14 cellular contexts compared by ENCODE assay signal in genomic region chr12:96225003-96225855, GRCh38. TPM values are rescaled to one million over a fixed set of nuclear protein-coding genes. Genes with fewer than 3 reads are reported as not detected.
DNase-seq lines count a peak whose midpoint lies in the region; ATAC-seq and TF ChIP-seq lines count a peak whose summit lies in the region.
"Had no signal": no experiment of that assay in that cellular context is flagged by ENCODE, and none has a peak within 500 bp of the region (broad histone marks: within the 10 kb centered on the region; RNA-seq: fewer than 3 reads in every experiment).

No MANE protein-coding gene starts in this region.

- no peak overlapping the region for H3K9ac ChIP-seq in mammary epithelial cell (ENCODE audit: insufficient read depth, low read length)

- no peaks in the 10 kb centered on the region for H3K27me3 Mint-ChIP-seq in MCF 10A (ENCODE audit: insufficient read depth, unreplicated experiment)
- H3K27me3 Mint-ChIP-seq in activated T-helper 17 cell treated with anti-CD3 and anti-CD28 coated beads, Interleukin-2, amount 50 U/mL, for 72 hours: no peaks in the 10 kb centered on the region
- H3K27me3 Mint-ChIP-seq in activated CD8-positive, alpha-beta T cell treated with anti-CD3 and anti-CD28 coated beads, Interleukin-2, amount 10 ng/mL, durations not matched to agents 7 days and 5 days (ENCODE audit: low read depth): no peaks in the 10 kb centered on the region
- H3K27me3 Mint-ChIP-seq: naive B cell had no signal

- H3K9me3 Mint-ChIP-seq in MCF 10A (ENCODE audit: unreplicated experiment): no peaks in the 10 kb centered on the region
- H3K9me3 Mint-ChIP-seq in activated T-helper 17 cell treated with anti-CD3 and anti-CD28 coated beads, Interleukin-2, amount 50 U/mL, for 72 hours: no peaks in the 10 kb centered on the region
- H3K9me3 Mint-ChIP-seq in activated CD8-positive, alpha-beta T cell treated with anti-CD3 and anti-CD28 coated beads, Interleukin-2, amount 10 ng/mL, durations not matched to agents 7 days and 5 days (ENCODE audit: insufficient read depth): peaks cover 9% of the 10 kb centered on the region

- no peak for TF ChIP-seq CTCF in MCF 10A (IDR thresholded peaks at IDR 0.05; ENCODE audit: unreplicated experiment)
- TF ChIP-seq CTCF in mammary epithelial cell (conservative IDR thresholded peaks at IDR 0.05 in 1 of 2, IDR thresholded peaks at IDR 0.05 in 1 of 2; ENCODE audit: extremely low read depth in 1 of 2, insufficient read depth in 1 of 2, low read depth in 1 of 2, low read length in 2 of 2): no peak
- no peak for TF ChIP-seq CTCF in right atrium auricular region (IDR thresholded peaks at IDR 0.05)
- no peak for TF ChIP-seq CTCF in uterus (IDR thresholded peaks at IDR 0.05)

- no peak overlapping the region for H3K4me3 Mint-ChIP-seq in MCF 10A (ENCODE audit: unreplicated experiment)
- H3K4me3 Mint-ChIP-seq in activated T-helper 17 cell treated with anti-CD3 and anti-CD28 coated beads, Interleukin-2, amount 50 U/mL, for 72 hours: peak overlapping the region; percentile 31
- no peak overlapping the region for H3K4me3 Mint-ChIP-seq in activated CD8-positive, alpha-beta T cell treated with anti-CD3 and anti-CD28 coated beads, Interleukin-2, amount 10 ng/mL, durations not matched to agents 7 days and 5 days
- H3K4me3 Mint-ChIP-seq: naive B cell had no signal

- whole genome bisulfite sequencing in mammary epithelial cell (ENCODE audit: low coverage, missing lambda C conversion rate): 78% methylated on average over 8 of the region's 8 CpGs

- POLR2A ChIA-PET in MCF 10A (lab: Yijun Ruan, JAX): interaction anchor here (0.9 to 2.1 kb wide), 2 partner anchors 9 to 172 kb away, joined by 3 to 8 read pairs; no protein-coding TSS in a partner anchor
- POLR2A ChIA-PET in activated CD8-positive, alpha-beta T cell treated with anti-CD3 and anti-CD28 coated beads, Interleukin-2, amount 10 ng/mL, durations not matched to agents 7 days and 5 days (lab: Charles Lee): interaction anchor here (0.6 kb wide), 1 partner anchor 10 kb away, joined by 3 read pairs; no protein-coding TSS in a partner anchor

- dilution Hi-C loops in mammary epithelial cell (cut with HindIII; ENCODE audit: low sequenced_read_pairs): loop anchor here (25.0 kb wide), 1 partner anchor 287 kb away; no protein-coding TSS in a partner anchor

- TF ChIP-seq POLR2A in uterus (IDR thresholded peaks at IDR 0.05): no peak

- intact Hi-C loops in MCF 10A (cut with micrococcal nuclease): no loop called here
- intact Hi-C loops in mammary epithelial cell (cut with micrococcal nuclease): no loop called here
- intact Hi-C loops in uterus (cut with DNase I; ENCODE audit: low total_unique reads): no loop called here

- peaks cover 69% of the 10 kb centered on the region for H3K36me3 Mint-ChIP-seq in MCF 10A (ENCODE audit: insufficient read depth, unreplicated experiment)
- H3K36me3 Mint-ChIP-seq in activated T-helper 17 cell treated with anti-CD3 and anti-CD28 coated beads, Interleukin-2, amount 50 U/mL, for 72 hours (ENCODE audit: low read depth): peaks cover 97% of the 10 kb centered on the region
- H3K36me3 Mint-ChIP-seq in activated CD8-positive, alpha-beta T cell treated with anti-CD3 and anti-CD28 coated beads, Interleukin-2, amount 10 ng/mL, durations not matched to agents 7 days and 5 days (ENCODE audit: low read depth): peaks cover 31% of the 10 kb centered on the region

- H3K27ac ChIP-seq in mammary epithelial cell (ENCODE audit: insufficient read depth, low read depth, low read length): no peak overlapping the region
- H3K27ac ChIP-seq in right atrium auricular region: peak overlapping the region; percentile 2 to 53
- H3K27ac ChIP-seq in uterus: peak overlapping the region; percentile 71 to 83
- H3K27ac ChIP-seq: SK-N-MC had no signal

- no peak overlapping the region for H3K4me2 ChIP-seq in mammary epithelial cell (ENCODE audit: insufficient read depth, low read depth, low read length)

- H3K79me2 ChIP-seq in mammary epithelial cell (ENCODE audit: insufficient read depth, low read length): peaks cover 93% of the 10 kb centered on the region

- H3K4me3 ChIP-seq in mammary epithelial cell (replicated peaks in 1 of 3; ENCODE audit: insufficient read depth in 1 of 3, low read depth in 2 of 3, low read length in 3 of 3): no peak overlapping the region
- H3K4me3 ChIP-seq in right atrium auricular region: no peak overlapping the region
- no peak overlapping the region for H3K4me3 ChIP-seq in uterus
- H3K4me3 ChIP-seq: adrenal gland, SK-N-MC had no signal

- ATAC-seq in activated T-helper 17 cell treated with anti-CD3 and anti-CD28 coated beads, Interleukin-2, amount 50 U/mL, for 72 hours (replicated peaks): no peak
- ATAC-seq in activated CD8-positive, alpha-beta T cell treated with anti-CD3 and anti-CD28 coated beads, Interleukin-2, amount 10 ng/mL, durations not matched to agents 7 days and 5 days: no peak
- ATAC-seq in GM18868 (IDR thresholded peaks at IDR 0.05; ENCODE audit: unreplicated experiment): no peak

- DNase-seq in MCF 10A (ENCODE audit: unreplicated experiment): no peak
- DNase-seq in mammary epithelial cell: no peak
- no peak for DNase-seq in right atrium auricular region (ENCODE audit: low spot score)
- DNase-seq in uterus: peak; percentile 59 to 75
- DNase-seq in activated CD8-positive, alpha-beta T cell treated with anti-CD3 and anti-CD28 coated beads, Interleukin-2, amount 10 ng/mL, durations not matched to agents 7 days and 5 days: no peak
- no peak for DNase-seq in epidermal melanocyte (ENCODE audit: insufficient read length, low spot score)
- DNase-seq: activated CD4-positive, alpha-beta T cell treated with anti-CD3 and anti-CD28 coated beads for 48 hours; GDM1; naive B cell; stimulated activated CD4-positive, alpha-beta T cell treated with anti-CD3 and anti-CD28 coated beads, Interleukin-12 subunit alpha, Interleukin-12 subunit beta, amount 100 ng/mL, for 4 hours had no signal

- peaks cover 35% of the 10 kb centered on the region for H3K4me1 Mint-ChIP-seq in MCF 10A (ENCODE audit: insufficient read depth, unreplicated experiment)
- peaks cover 57% of the 10 kb centered on the region for H3K4me1 Mint-ChIP-seq in activated T-helper 17 cell treated with anti-CD3 and anti-CD28 coated beads, Interleukin-2, amount 50 U/mL, for 72 hours
- H3K4me1 Mint-ChIP-seq in activated CD8-positive, alpha-beta T cell treated with anti-CD3 and anti-CD28 coated beads, Interleukin-2, amount 10 ng/mL, durations not matched to agents 7 days and 5 days (ENCODE audit: low read depth): peaks cover 17% of the 10 kb centered on the region

- H3K27ac Mint-ChIP-seq in MCF 10A (ENCODE audit: low read depth, unreplicated experiment): peak overlapping the region; percentile 93
- peak overlapping the region; percentile 62 for H3K27ac Mint-ChIP-seq in activated T-helper 17 cell treated with anti-CD3 and anti-CD28 coated beads, Interleukin-2, amount 50 U/mL, for 72 hours
- H3K27ac Mint-ChIP-seq in activated CD8-positive, alpha-beta T cell treated with anti-CD3 and anti-CD28 coated beads, Interleukin-2, amount 10 ng/mL, durations not matched to agents 7 days and 5 days: no peak overlapping the region

- no peaks in the 10 kb centered on the region for H3K9me3 ChIP-seq in mammary epithelial cell (replicated peaks; ENCODE audit: insufficient read depth, low read length)
- no peaks in the 10 kb centered on the region for H3K9me3 ChIP-seq in right atrium auricular region
- no peaks in the 10 kb centered on the region for H3K9me3 ChIP-seq in uterus
- H3K9me3 ChIP-seq: adrenal gland had no signal

- H2AFZ ChIP-seq in mammary epithelial cell (ENCODE audit: low read depth, low read length): no peak overlapping the region

- H3K36me3 ChIP-seq in mammary epithelial cell (ENCODE audit: insufficient read depth, low read length) (peaks cover 35% of the 10 kb centered on the region), right atrium auricular region (no peaks in the 10 kb centered on the region), uterus (no peaks in the 10 kb centered on the region)

- H3K27me3 ChIP-seq in mammary epithelial cell (ENCODE audit: insufficient read depth, low read length) (no peaks in the 10 kb centered on the region), right atrium auricular region (no peaks in the 10 kb centered on the region), uterus (no peaks in the 10 kb centered on the region)
- H3K27me3 ChIP-seq: adrenal gland had no signal

- in situ Hi-C loops in mammary epithelial cell (cut with MboI; ENCODE audit: low sequenced_read_pairs in 2 of 2): no loop called here

- CTCF ChIA-PET in MCF 10A (lab: Yijun Ruan, JAX) (no interaction called here), mammary epithelial cell (lab: Charles Lee; ENCODE audit: low non-redundant PET) (no interaction called here)
- CTCF ChIA-PET in activated CD8-positive, alpha-beta T cell treated with anti-CD3 and anti-CD28 coated beads, Interleukin-2, amount 10 ng/mL, durations not matched to agents 7 days and 5 days (lab: Charles Lee): no interaction called here

- peaks cover 36% of the 10 kb centered on the region for H3K4me1 ChIP-seq in mammary epithelial cell (ENCODE audit: insufficient read depth, low read length)
- peaks cover 0 to 46% of the 10 kb centered on the region in 2 donors for H3K4me1 ChIP-seq in right atrium auricular region
- peaks cover 10 to 13% of the 10 kb centered on the region in 2 donors for H3K4me1 ChIP-seq in uterus

- no TSS peak for BruUV-seq in MCF 10A (replicated peaks; lab: Mats Ljungman, UMichigan)
- BruUV-seq in mammary epithelial cell (replicated peaks; lab: Mats Ljungman, UMichigan): no TSS peak

- no peaks in the 10 kb centered on the region for H4K20me1 ChIP-seq in mammary epithelial cell (ENCODE audit: insufficient read depth, low read length)

RNA-seq across cellular contexts. Expression of gene ELK3, which starts 31.1 kb away (rescaled TPM):
- total RNA-seq in MCF 10A (2022) (50.1 and 53.2 TPM in 2 replicates), mammary epithelial cell (10 to 100 TPM; 12.8 to 95.1 TPM), right atrium auricular region (10 to 100 TPM; 15.1 to 16.3 TPM), uterus (10 to 100 TPM; 36.8 to 81.1 (median 44.9) TPM)
- polyA plus RNA-seq in mammary epithelial cell: 47.2 TPM
- polyA minus RNA-seq in mammary epithelial cell: 30.7 TPM
- total RNA-seq in activated T-helper 17 cell treated with anti-CD3 and anti-CD28 coated beads, Interleukin-2, amount 50 U/mL, for 72 hours: 10 to 100 TPM; 31.3 to 39.2 TPM
- 10 to 100 TPM; 17.6 to 18.1 TPM for total RNA-seq in activated CD8-positive, alpha-beta T cell treated with anti-CD3 and anti-CD28 coated beads, Interleukin-2, amount 10 ng/mL, durations not matched to agents 7 days and 5 days

Comparison
In these comparisons a context has a peak if more than half of its experiments do, and no peak if none do; other contexts are left out.
1. DNase-seq: peak in uterus (2 of 2); none in MCF 10A (single experiment), mammary epithelial cell (single experiment), right atrium auricular region (single experiment), activated CD8-positive, alpha-beta T cell treated with anti-CD3 and anti-CD28 coated beads, Interleukin-2, amount 10 ng/mL, durations not matched to agents 7 days and 5 days (single experiment) and epidermal melanocyte (single experiment).